ENCODE assay signal across 9 cellular contexts in the genomic region with DNA sequence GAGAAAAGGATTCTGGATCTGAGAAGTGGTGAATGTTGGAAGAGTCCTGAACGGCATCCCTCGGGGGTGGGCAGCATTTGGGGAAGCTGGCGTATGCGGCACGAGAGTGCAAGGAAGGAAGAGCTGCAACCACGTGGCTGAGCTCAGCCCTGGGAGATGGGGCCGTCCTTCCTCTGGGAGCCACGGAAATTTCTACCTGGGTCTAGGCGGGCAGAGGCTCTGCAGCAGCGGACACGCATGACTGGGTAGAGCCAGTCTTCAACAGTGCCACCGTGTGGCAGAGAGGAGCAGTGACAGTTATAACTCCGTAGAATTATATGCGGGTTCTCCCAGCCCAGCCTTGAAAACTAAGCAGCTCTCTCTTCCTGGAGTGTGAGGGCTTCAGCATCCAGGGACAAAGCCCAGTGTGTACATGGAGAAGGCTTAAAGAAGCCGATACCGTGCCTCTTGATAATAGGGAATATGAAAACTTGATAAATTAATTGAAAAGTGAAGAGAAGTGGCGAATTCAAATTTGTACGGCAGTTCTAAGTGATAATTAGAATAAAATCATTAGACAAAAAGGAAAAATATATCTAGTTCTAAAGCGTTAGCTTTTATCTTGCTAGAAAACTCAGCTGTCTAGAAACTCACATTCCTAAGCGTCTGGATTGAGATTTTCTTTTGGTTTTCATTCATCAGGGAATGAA.
DNase-seq lines count a peak whose midpoint lies in the region; ATAC-seq and TF ChIP-seq lines count a peak whose summit lies in the region.
"Had no signal": no experiment of that assay in that cellular context is flagged by ENCODE, and none has a peak within 500 bp of the region (broad histone marks: within the 10 kb centered on the region; RNA-seq: fewer than 3 reads in every experiment).

No MANE protein-coding gene starts in this region.

- TF ChIP-seq EP300 in esophagus muscularis mucosa (IDR thresholded peaks at IDR 0.05): no peak

- TF ChIP-seq POLR2A in esophagus muscularis mucosa (IDR thresholded peaks at IDR 0.05; ENCODE audit: low read depth): no peak

- H3K36me3 ChIP-seq in esophagus muscularis mucosa: no peaks in the 10 kb centered on the region

- peaks cover 7 to 10% (median 8%) of the 10 kb centered on the region in 4 donors for H3K4me1 ChIP-seq in esophagus muscularis mucosa

- ATAC-seq in GM19372 (IDR thresholded peaks at IDR 0.05; ENCODE audit: low read depth, unreplicated experiment): peak; percentile 91
- peak; percentile 73 for ATAC-seq in HG03558 (IDR thresholded peaks at IDR 0.05; ENCODE audit: extremely low read depth, unreplicated experiment)
- ATAC-seq in stimulated activated naive CD8-positive, alpha-beta T cell treated with anti-CD3 and anti-CD28 coated beads, Interleukin-15, amount 100 ng/mL, for 72 hours: peak; percentile 93

- H3K27me3 ChIP-seq in esophagus muscularis mucosa: peaks cover 0 to 22% (median 0%) of the 10 kb centered on the region in 4 donors

- H3K9me3 ChIP-seq in esophagus muscularis mucosa: no peaks in the 10 kb centered on the region

- peaks cover 42% of the 10 kb centered on the region for H3K27me3 Mint-ChIP-seq in stimulated activated naive CD8-positive, alpha-beta T cell treated with anti-CD3 and anti-CD28 coated beads, Interleukin-15, amount 100 ng/mL, for 72 hours

- H3K9me3 Mint-ChIP-seq in stimulated activated naive CD8-positive, alpha-beta T cell treated with anti-CD3 and anti-CD28 coated beads, Interleukin-15, amount 100 ng/mL, for 72 hours: no peaks in the 10 kb centered on the region

- H3K4me1 Mint-ChIP-seq in stimulated activated naive CD8-positive, alpha-beta T cell treated with anti-CD3 and anti-CD28 coated beads, Interleukin-15, amount 100 ng/mL, for 72 hours: peaks cover 6% of the 10 kb centered on the region

- no peak overlapping the region for H3K27ac ChIP-seq in esophagus muscularis mucosa (replicated peaks in 1 of 4)
- H3K27ac ChIP-seq: SK-N-MC had no signal

- WGBS in esophagus muscularis mucosa: 25% methylated on average over 20 of the region's 20 CpGs

- peak overlapping the region in 1 of 4 donors; percentile 23 for H3K4me3 ChIP-seq in esophagus muscularis mucosa
- H3K4me3 ChIP-seq: SK-N-MC had no signal

- no peak overlapping the region for H3K27ac Mint-ChIP-seq in stimulated activated naive CD8-positive, alpha-beta T cell treated with anti-CD3 and anti-CD28 coated beads, Interleukin-15, amount 100 ng/mL, for 72 hours

- peak overlapping the region in 1 of 2 donors; percentile 37 for H3K4me3 Mint-ChIP-seq in stimulated activated naive CD8-positive, alpha-beta T cell treated with anti-CD3 and anti-CD28 coated beads, Interleukin-15, amount 100 ng/mL, for 72 hours

- peak; percentile 85 to 92 (median 90) for TF ChIP-seq CTCF in esophagus muscularis mucosa (IDR thresholded peaks at IDR 0.05)

- intact Hi-C loops in esophagus muscularis mucosa (cut with DNase I): loop anchor here (2.0 to 5.0 kb wide), 3 partner anchors 81 to 398 kb away; a partner anchor contains a TSS

- DNase-seq in CD1c-positive myeloid dendritic cell (ENCODE audit: extremely low spot score): peak; percentile 57
- DNase-seq in NCI-H82 treated with DMSO at 0.1 percent for 48 hours (lab: John Stamatoyannopoulos, UW; ENCODE audit: unreplicated experiment): peak; percentile 29
- DNase-seq in activated CD8-positive, alpha-beta memory T cell treated with anti-CD3 and anti-CD28 coated beads for 24 hours: peak; percentile 71
- DNase-seq in esophagus muscularis mucosa (ENCODE audit: extremely low spot score): no peak
- DNase-seq in myocyte (ENCODE audit: low read depth): peak; percentile 79
- peak; percentile 40 to 48 for DNase-seq in stimulated activated naive CD8-positive, alpha-beta T cell treated with anti-CD3 and anti-CD28 coated beads, Interleukin-15, amount 100 ng/mL, for 72 hours
